ENCODE assay signal across 21 cellular contexts in the genomic region with DNA sequence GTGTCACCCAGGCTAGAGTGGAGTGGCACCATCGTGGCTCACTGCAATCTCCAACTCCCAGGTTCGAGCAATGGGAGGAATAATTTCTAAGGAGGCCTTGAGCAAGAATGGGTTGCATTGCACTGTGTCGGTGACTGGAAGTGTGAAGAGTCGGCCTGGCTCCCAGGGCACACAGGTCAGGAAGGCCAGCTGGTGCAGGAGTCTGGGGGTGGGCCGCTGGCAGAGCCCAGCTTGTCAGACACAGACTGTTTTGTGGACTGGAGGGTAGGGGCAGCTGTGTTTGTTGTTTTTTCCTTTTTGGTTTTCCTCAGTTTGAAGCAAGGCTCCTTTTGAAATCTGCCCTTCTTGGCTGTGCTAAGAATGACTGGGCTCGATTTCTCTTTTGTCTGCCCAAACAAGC.
DNase-seq lines count a peak whose midpoint lies in the region; ATAC-seq and TF ChIP-seq lines count a peak whose summit lies in the region.
"Had no signal": no experiment of that assay in that cellular context is flagged by ENCODE, and none has a peak within 500 bp of the region (broad histone marks: within the 10 kb centered on the region; RNA-seq: fewer than 3 reads in every experiment).

No MANE protein-coding gene starts in this region.

- no peaks in the 10 kb centered on the region for H3K36me3 Mint-ChIP-seq in T-helper 2 cell treated with Interferon-gamma antibody and Interleukin-4, amounts not matched to agents 5 μg/mL and 100 μg/mL, for 36 hours (ENCODE audit: low read depth)
- H3K36me3 Mint-ChIP-seq in GM23338 (ENCODE audit: low read depth): no peaks in the 10 kb centered on the region
- H3K36me3 Mint-ChIP-seq: activated naive CD4-positive, alpha-beta T cell treated with anti-CD3 and anti-CD28 coated beads, Interleukin-2, amount 50 U/mL, for 72 hours; natural killer cell had no signal

- no peaks in the 10 kb centered on the region for H3K27me3 ChIP-seq in GM23338 (ENCODE audit: insufficient read depth)
- H3K27me3 ChIP-seq in left ventricle myocardium inferior (ENCODE audit: low read depth): no peaks in the 10 kb centered on the region
- H3K27me3 ChIP-seq in smooth muscle cell (ENCODE audit: low read depth): no peaks in the 10 kb centered on the region
- H3K27me3 ChIP-seq: sigmoid colon had no signal

- H3K4me2 ChIP-seq in GM23338 (no peak overlapping the region), smooth muscle cell (peak overlapping the region; percentile 3)

- H3F3A ChIP-seq in GM23338 (replicated peaks; ENCODE audit: low read depth) (no peaks in the 10 kb centered on the region), smooth muscle cell (ENCODE audit: low read depth) (peaks cover 7% of the 10 kb centered on the region)

- H3K4me3 ChIP-seq in GM23338 (no peak overlapping the region), left ventricle myocardium inferior (no peak overlapping the region), smooth muscle cell (no peak overlapping the region)
- H3K4me3 ChIP-seq: HAP-1, sigmoid colon had no signal

- no peak for TF ChIP-seq CTCF in GM23338 (conservative IDR thresholded peaks at IDR 0.05; ENCODE audit: low read depth in 2 of 2)
- no peak for TF ChIP-seq CTCF in left ventricle myocardium inferior (IDR thresholded peaks at IDR 0.05; ENCODE audit: borderline replicate concordance)
- no peak for TF ChIP-seq CTCF in smooth muscle cell (IDR thresholded peaks at IDR 0.05; ENCODE audit: borderline replicate concordance, insufficient read depth, poor library complexity, severe bottlenecking)

- H3K36me3 ChIP-seq in GM23338 (ENCODE audit: insufficient read depth): no peaks in the 10 kb centered on the region
- no peaks in the 10 kb centered on the region for H3K36me3 ChIP-seq in left ventricle myocardium inferior
- H3K36me3 ChIP-seq in smooth muscle cell (ENCODE audit: low read depth): no peaks in the 10 kb centered on the region
- H3K36me3 ChIP-seq: HAP-1, sigmoid colon had no signal

- ATAC-seq in GM23338 (no peak), HG02763 (IDR thresholded peaks at IDR 0.05; ENCODE audit: unreplicated experiment) (no peak)
- ATAC-seq: left colon, natural killer cell had no signal

- H3K4me1 Mint-ChIP-seq in T-helper 2 cell treated with Interferon-gamma antibody and Interleukin-4, amounts not matched to agents 5 μg/mL and 100 μg/mL, for 36 hours (ENCODE audit: low read depth): peaks cover 17% of the 10 kb centered on the region
- H3K4me1 Mint-ChIP-seq in GM23338: peaks cover 5% of the 10 kb centered on the region
- H3K4me1 Mint-ChIP-seq: natural killer cell had no signal

- H3K27ac Mint-ChIP-seq in T-helper 2 cell treated with Interferon-gamma antibody and Interleukin-4, amounts not matched to agents 5 μg/mL and 100 μg/mL, for 36 hours: no peak overlapping the region
- no peak overlapping the region for H3K27ac Mint-ChIP-seq in GM23338
- H3K27ac Mint-ChIP-seq: natural killer cell had no signal

- WGBS in smooth muscle cell (ENCODE audit: low lambda C conversion rate): 86% methylated on average over 6 of the region's 6 CpGs

- no peaks in the 10 kb centered on the region for H3K27me3 Mint-ChIP-seq in T-helper 2 cell treated with Interferon-gamma antibody and Interleukin-4, amounts not matched to agents 5 μg/mL and 100 μg/mL, for 36 hours (ENCODE audit: low read depth)
- H3K27me3 Mint-ChIP-seq in GM23338 (ENCODE audit: insufficient read depth, low read depth, poor library complexity): peaks cover 8% of the 10 kb centered on the region

- no peak overlapping the region for H3K9ac ChIP-seq in smooth muscle cell (ENCODE audit: low read depth)
- H3K9ac ChIP-seq: parathyroid adenoma had no signal

- no peaks in the 10 kb centered on the region for H3K9me3 ChIP-seq in left ventricle myocardium inferior (replicated peaks)
- H3K9me3 ChIP-seq in smooth muscle cell (replicated peaks; ENCODE audit: low read depth): no peaks in the 10 kb centered on the region
- H3K9me3 ChIP-seq: HAP-1, sigmoid colon had no signal

- H4K20me1 ChIP-seq in GM23338 (replicated peaks; ENCODE audit: insufficient read depth): no peaks in the 10 kb centered on the region
- no peaks in the 10 kb centered on the region for H4K20me1 ChIP-seq in smooth muscle cell (ENCODE audit: low read depth)

- H3K9me3 Mint-ChIP-seq in T-helper 2 cell treated with Interferon-gamma antibody and Interleukin-4, amounts not matched to agents 5 μg/mL and 100 μg/mL, for 36 hours: no peaks in the 10 kb centered on the region
- H3K9me3 Mint-ChIP-seq in GM23338: no peaks in the 10 kb centered on the region
- H3K9me3 Mint-ChIP-seq: activated naive CD4-positive, alpha-beta T cell treated with anti-CD3 and anti-CD28 coated beads, Interleukin-2, amount 50 U/mL, for 72 hours; natural killer cell had no signal

- intact Hi-C loops in left ventricle myocardium inferior (cut with micrococcal nuclease): no loop called here

- H3K4me1 ChIP-seq in GM23338 (ENCODE audit: insufficient read depth) (no peaks in the 10 kb centered on the region), left ventricle myocardium inferior (peaks cover 94% of the 10 kb centered on the region), smooth muscle cell (ENCODE audit: low read depth) (peaks cover 3% of the 10 kb centered on the region)
- H3K4me1 ChIP-seq: HAP-1, parathyroid adenoma had no signal

- H2AFZ ChIP-seq in GM23338 (peak overlapping the region; percentile 19; the same call in 1 of the 2 replicates), smooth muscle cell (ENCODE audit: low read depth) (no peak overlapping the region)
- H2AFZ ChIP-seq: parathyroid adenoma had no signal

- H3K27ac ChIP-seq in GM23338 (ENCODE audit: low read depth): no peak overlapping the region
- peak overlapping the region; percentile 91 for H3K27ac ChIP-seq in left ventricle myocardium inferior (replicated peaks)
- H3K27ac ChIP-seq in smooth muscle cell (ENCODE audit: low read depth): peak overlapping the region; percentile 44

- peak overlapping the region; percentile 71 for H3K4me3 Mint-ChIP-seq in T-helper 2 cell treated with Interferon-gamma antibody and Interleukin-4, amounts not matched to agents 5 μg/mL and 100 μg/mL, for 36 hours
- no peak overlapping the region for H3K4me3 Mint-ChIP-seq in GM23338
- H3K4me3 Mint-ChIP-seq: natural killer cell had no signal

- no peak for DNase-seq in T-helper 2 cell treated with Interferon-gamma antibody and Interleukin-4, amounts not matched to agents 5 μg/mL and 100 μg/mL, for 36 hours (ENCODE audit: low spot score)
- DNase-seq in T-helper 2 cell (no peak), GM23338 (ENCODE audit: low spot score) (no peak), left ventricle myocardium inferior (no peak), smooth muscle cell (lab: John Stamatoyannopoulos, UW; ENCODE audit: unreplicated experiment) (no peak), DMS53 (lab: John Stamatoyannopoulos, UW) (no peak), NCI-H1092 treated with DMSO at 0.1 percent for 48 hours (lab: John Stamatoyannopoulos, UW) (no peak)
- DNase-seq: activated CD4-positive, CD25-positive, alpha-beta regulatory T cell; cortex of kidney; DMS79; glutamatergic neuron; left colon; MM.1S; natural killer cell; NCI-H1436; NCI-H510A treated with DMSO at 0.1 percent for 48 hours; sigmoid colon had no signal

- H3K9me2 ChIP-seq in GM23338 (ENCODE audit: insufficient read depth): peaks cover 11% of the 10 kb centered on the region; the same call in 1 of the 2 replicates

- H3K79me2 ChIP-seq in GM23338 (replicated peaks; ENCODE audit: insufficient read depth) (no peaks in the 10 kb centered on the region), smooth muscle cell (ENCODE audit: low read depth) (no peaks in the 10 kb centered on the region)
- H3K79me2 ChIP-seq: parathyroid adenoma had no signal

TF ChIP-seq in GM23338, 12 proteins besides CTCF, POLR2A, EP300 and RAD21 (continues in another document):
- TF ChIP-seq NANOG (IDR thresholded peaks at IDR 0.05; ENCODE audit: borderline replicate concordance): no peak
- TF ChIP-seq, protein P1, sequence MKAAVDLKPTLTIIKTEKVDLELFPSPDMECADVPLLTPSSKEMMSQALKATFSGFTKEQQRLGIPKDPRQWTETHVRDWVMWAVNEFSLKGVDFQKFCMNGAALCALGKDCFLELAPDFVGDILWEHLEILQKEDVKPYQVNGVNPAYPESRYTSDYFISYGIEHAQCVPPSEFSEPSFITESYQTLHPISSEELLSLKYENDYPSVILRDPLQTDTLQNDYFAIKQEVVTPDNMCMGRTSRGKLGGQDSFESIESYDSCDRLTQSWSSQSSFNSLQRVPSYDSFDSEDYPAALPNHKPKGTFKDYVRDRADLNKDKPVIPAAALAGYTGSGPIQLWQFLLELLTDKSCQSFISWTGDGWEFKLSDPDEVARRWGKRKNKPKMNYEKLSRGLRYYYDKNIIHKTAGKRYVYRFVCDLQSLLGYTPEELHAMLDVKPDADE (IDR thresholded peaks at IDR 0.05): no peak
